In genomic region chr7:110142939-110143526, GRCh38 we compare ENCODE assay signal across 4 cellular contexts.
TF ChIP-seq lines count a peak whose summit lies in the region.

No MANE protein-coding gene starts in this region.

TF ChIP-seq in IMR-90, 13 proteins besides CTCF, POLR2A, EP300 and RAD21:
- TF ChIP-seq MXI1 (IDR thresholded peaks at IDR 0.05; ENCODE audit: borderline replicate concordance, low read depth, low read length) (no peak), MAZ (IDR thresholded peaks at IDR 0.05; ENCODE audit: borderline replicate concordance, low read depth, low read length) (no peak), SMC3 (IDR thresholded peaks at IDR 0.05; ENCODE audit: low read depth, low read length) (no peak), MAFK (IDR thresholded peaks at IDR 0.05; ENCODE audit: low read depth, low read length) (no peak), CEBPB (IDR thresholded peaks at IDR 0.05; ENCODE audit: low read depth, low read length) (0 out of 2 replicates have a peak, but pooled peaks have one; percentile 4), USF2 (IDR thresholded peaks at IDR 0.05; ENCODE audit: low read depth, low read length) (no peak), CHD1 (IDR thresholded peaks at IDR 0.05; ENCODE audit: low read depth, low read length) (no peak), NFE2L2 (IDR thresholded peaks at IDR 0.05; ENCODE audit: low read depth, low read length) (no peak)

TF ChIP-seq in SK-N-SH, 30 proteins besides CTCF, POLR2A, EP300 and RAD21 (continued from another document):
- TF ChIP-seq NRF1 (IDR thresholded peaks at IDR 0.05; ENCODE audit: low read depth, low read length) (no peak), GATA2 (CRISPR knock-in tag; IDR thresholded peaks at IDR 0.05) (peak; percentile 33; the same call in 1 of the 2 replicates), RCOR1 (IDR thresholded peaks at IDR 0.05; ENCODE audit: low read length) (peak; percentile 21; the same call in 1 of the 2 replicates), YY1 (IDR thresholded peaks at IDR 0.05; ENCODE audit: low read depth) (no peak)

TF ChIP-seq in neural cell, 6 proteins besides CTCF, POLR2A, EP300 and RAD21:
- peak; percentile 50 for TF ChIP-seq REST (IDR thresholded peaks at IDR 0.05; ENCODE audit: borderline replicate concordance)
- TF ChIP-seq MXI1 (conservative IDR thresholded peaks at IDR 0.05; ENCODE audit: poor library complexity, severe bottlenecking) = no peak
- TF ChIP-seq POLR2AphosphoS5 (IDR thresholded peaks at IDR 0.05) = peak; percentile 65

TF ChIP-seq in GM23338, 12 proteins besides CTCF, POLR2A, EP300 and RAD21 (continued from another document):
- TF ChIP-seq POLR2AphosphoS5 (IDR thresholded peaks at IDR 0.05; ENCODE audit: low read depth) (no peak), NANOG (IDR thresholded peaks at IDR 0.05; ENCODE audit: borderline replicate concordance) (no peak), ZNF462 (CRISPR knock-in tag; IDR thresholded peaks at IDR 0.05) (no peak), STAT1 (IDR thresholded peaks at IDR 0.05; ENCODE audit: unreplicated experiment) (no peak), ETS1 (IDR thresholded peaks at IDR 0.05) (no peak), EZH2phosphoT487 (IDR thresholded peaks at IDR 0.05; ENCODE audit: unreplicated experiment) (no peak), ZNF114 (CRISPR knock-in tag; IDR thresholded peaks at IDR 0.05) (no peak), REST (IDR thresholded peaks at IDR 0.05; ENCODE audit: unreplicated experiment) (no peak), CREB1 (CRISPR knock-in tag; IDR thresholded peaks at IDR 0.05; ENCODE audit: low read depth) (no peak)
